ENCODE assay signal across 1 cellular context in the genomic region with DNA sequence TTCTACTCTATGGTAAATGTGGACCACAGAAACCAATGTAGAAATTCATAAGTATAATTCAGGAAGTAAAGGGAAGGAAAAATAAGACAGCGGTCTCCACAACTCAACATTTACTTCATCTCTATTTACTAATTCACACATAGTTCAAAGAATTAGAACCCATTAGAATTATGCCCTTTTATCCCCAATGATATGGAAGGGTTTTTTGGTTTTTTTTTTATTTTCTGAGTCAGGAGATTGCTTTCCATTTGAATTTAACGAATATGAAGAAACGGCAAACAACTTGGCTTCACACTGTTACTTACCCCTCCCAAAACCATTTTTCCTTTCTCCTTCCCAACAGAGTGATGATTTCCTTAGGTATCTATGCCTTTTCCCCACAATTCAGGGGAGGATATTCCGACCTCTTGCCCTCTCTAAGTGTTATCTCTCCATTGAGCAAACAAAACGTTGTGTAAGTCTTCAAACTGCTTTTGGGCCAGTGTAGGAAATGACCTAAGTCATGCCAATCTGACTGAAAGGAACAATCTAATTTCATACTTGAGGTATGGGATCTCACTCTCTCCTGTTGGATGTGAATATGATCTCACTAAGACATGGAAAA.
A peak's percentile ranks its signal among the peaks of the same experiment; 100 is the strongest.
TF ChIP-seq lines count a peak whose summit lies in the region.

No MANE protein-coding gene starts in this region.

TF ChIP-seq in HepG2, 621 proteins besides CTCF, POLR2A, EP300 and RAD21 (continued from another document):
- TF ChIP-seq ISL2 (CRISPR knock-in tag; IDR thresholded peaks at IDR 0.05) = no peak
- TF ChIP-seq NR2F6 (IDR thresholded peaks at IDR 0.05) = peak; percentile 90
- peak; percentile 85 for TF ChIP-seq NR2F6 (CRISPR knock-in tag; IDR thresholded peaks at IDR 0.05)
- no peak for TF ChIP-seq ZNF124 (CRISPR knock-in tag; IDR thresholded peaks at IDR 0.05)
- no peak for TF ChIP-seq KMT2B (CRISPR knock-in tag; IDR thresholded peaks at IDR 0.05)
- no peak for TF ChIP-seq ZNF510 (CRISPR knock-in tag; IDR thresholded peaks at IDR 0.05; ENCODE audit: low read depth)
- TF ChIP-seq NR2F2 (IDR thresholded peaks at IDR 0.05; ENCODE audit: borderline replicate concordance, low read depth) = peak; percentile 78
- TF ChIP-seq CREB1 (IDR thresholded peaks at IDR 0.05) = no peak
- 0 out of 2 replicates have a peak, but pooled peaks have one; percentile 13 for TF ChIP-seq CREB1 (CRISPR knock-in tag; IDR thresholded peaks at IDR 0.05)
- TF ChIP-seq, protein P1, sequence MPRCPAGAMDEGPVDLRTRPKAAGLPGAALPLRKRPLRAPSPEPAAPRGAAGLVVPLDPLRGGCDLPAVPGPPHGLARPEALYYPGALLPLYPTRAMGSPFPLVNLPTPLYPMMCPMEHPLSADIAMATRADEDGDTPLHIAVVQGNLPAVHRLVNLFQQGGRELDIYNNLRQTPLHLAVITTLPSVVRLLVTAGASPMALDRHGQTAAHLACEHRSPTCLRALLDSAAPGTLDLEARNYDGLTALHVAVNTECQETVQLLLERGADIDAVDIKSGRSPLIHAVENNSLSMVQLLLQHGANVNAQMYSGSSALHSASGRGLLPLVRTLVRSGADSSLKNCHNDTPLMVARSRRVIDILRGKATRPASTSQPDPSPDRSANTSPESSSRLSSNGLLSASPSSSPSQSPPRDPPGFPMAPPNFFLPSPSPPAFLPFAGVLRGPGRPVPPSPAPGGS (CRISPR knock-in tag; IDR thresholded peaks at IDR 0.05) = no peak
- TF ChIP-seq MIXL1 (CRISPR knock-in tag; IDR thresholded peaks at IDR 0.05) = peak; percentile 57; the same call in 1 of the 2 replicates
- 0 out of 2 replicates have a peak, but pooled peaks have one; percentile 26 for TF ChIP-seq HDAC2 (CRISPR knock-in tag; IDR thresholded peaks at IDR 0.05)
- TF ChIP-seq, protein P2, sequence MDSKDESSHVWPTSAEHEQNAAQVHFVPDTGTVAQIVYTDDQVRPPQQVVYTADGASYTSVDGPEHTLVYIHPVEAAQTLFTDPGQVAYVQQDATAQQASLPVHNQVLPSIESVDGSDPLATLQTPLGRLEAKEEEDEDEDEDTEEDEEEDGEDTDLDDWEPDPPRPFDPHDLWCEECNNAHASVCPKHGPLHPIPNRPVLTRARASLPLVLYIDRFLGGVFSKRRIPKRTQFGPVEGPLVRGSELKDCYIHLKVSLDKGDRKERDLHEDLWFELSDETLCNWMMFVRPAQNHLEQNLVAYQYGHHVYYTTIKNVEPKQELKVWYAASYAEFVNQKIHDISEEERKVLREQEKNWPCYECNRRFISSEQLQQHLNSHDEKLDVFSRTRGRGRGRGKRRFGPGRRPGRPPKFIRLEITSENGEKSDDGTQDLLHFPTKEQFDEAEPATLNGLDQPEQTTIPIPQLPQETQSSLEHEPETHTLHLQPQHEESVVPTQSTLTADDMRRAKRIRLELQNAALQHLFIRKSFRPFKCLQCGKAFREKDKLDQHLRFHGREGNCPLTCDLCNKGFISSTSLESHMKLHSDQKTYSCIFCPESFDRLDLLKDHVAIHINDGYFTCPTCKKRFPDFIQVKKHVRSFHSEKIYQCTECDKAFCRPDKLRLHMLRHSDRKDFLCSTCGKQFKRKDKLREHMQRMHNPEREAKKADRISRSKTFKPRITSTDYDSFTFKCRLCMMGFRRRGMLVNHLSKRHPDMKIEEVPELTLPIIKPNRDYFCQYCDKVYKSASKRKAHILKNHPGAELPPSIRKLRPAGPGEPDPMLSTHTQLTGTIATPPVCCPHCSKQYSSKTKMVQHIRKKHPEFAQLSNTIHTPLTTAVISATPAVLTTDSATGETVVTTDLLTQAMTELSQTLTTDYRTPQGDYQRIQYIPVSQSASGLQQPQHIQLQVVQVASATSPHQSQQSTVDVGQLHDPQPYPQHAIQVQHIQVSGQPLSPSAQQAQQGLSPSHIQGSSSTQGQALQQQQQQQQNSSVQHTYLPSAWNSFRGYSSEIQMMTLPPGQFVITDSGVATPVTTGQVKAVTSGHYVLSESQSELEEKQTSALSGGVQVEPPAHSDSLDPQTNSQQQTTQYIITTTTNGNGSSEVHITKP (CRISPR knock-in tag; IDR thresholded peaks at IDR 0.05; ENCODE audit: low read depth) = no peak
- no peak for TF ChIP-seq SAP130 (CRISPR knock-in tag; IDR thresholded peaks at IDR 0.05; ENCODE audit: low read depth)
- peak; percentile 84 to 90 for TF ChIP-seq NR2F1 (CRISPR knock-in tag; IDR thresholded peaks at IDR 0.05)
- TF ChIP-seq FOXA3 (CRISPR knock-in tag; IDR thresholded peaks at IDR 0.05) = peak; percentile 66
- TF ChIP-seq ZNF564 (CRISPR knock-in tag; IDR thresholded peaks at IDR 0.05) = no peak
